ENCODE assay signal across 24 cellular contexts in the genomic region with DNA sequence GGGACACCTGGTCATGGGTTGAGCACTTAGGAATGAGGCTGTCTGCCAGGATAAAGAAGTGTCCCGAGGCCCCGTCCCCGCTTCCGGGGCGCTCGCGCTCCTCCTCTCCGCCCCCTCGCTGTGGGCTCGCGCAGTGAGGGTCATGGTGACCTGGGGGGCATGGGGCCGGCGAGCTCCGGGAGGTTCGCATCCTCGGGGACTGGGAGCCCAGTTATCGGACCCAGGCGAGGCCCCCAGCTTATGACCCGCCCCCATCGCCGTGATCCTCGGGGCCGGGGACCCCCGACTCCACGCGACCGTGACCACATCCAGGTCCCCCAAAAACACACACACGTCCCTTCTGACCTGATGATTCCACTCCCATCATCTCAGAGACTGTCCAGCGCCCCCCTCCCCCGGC. TPM values are rescaled to one million over a fixed set of nuclear protein-coding genes. Genes with fewer than 3 reads are reported as not detected.
A peak's percentile ranks its signal among the peaks of the same experiment; 100 is the strongest.
DNase-seq lines count a peak whose midpoint lies in the region; ATAC-seq and TF ChIP-seq lines count a peak whose summit lies in the region.
"Had no signal": no experiment of that assay in that cellular context is flagged by ENCODE, and none has a peak within 500 bp of the region (broad histone marks: within the 10 kb centered on the region; RNA-seq: fewer than 3 reads in every experiment).

No MANE protein-coding gene starts in this region.

- H3K4me3 ChIP-seq in neuronal stem cell (ENCODE audit: low read length in 2 of 2), result no peak overlapping the region
- no peak overlapping the region for H3K4me3 ChIP-seq in aorta (ENCODE audit: low read length in 2 of 2)
- H3K4me3 ChIP-seq in osteoblast (ENCODE audit: insufficient read depth, low read length), result no peak overlapping the region
- H3K4me3 ChIP-seq: BLaER1, GM12878 had no signal

- H3K9me3 ChIP-seq in neuronal stem cell (replicated peaks in 1 of 2; ENCODE audit: control insufficient read depth in 2 of 2, insufficient read depth in 1 of 2, low read depth in 1 of 2, low read length in 2 of 2) (no peaks in the 10 kb centered on the region), aorta (ENCODE audit: control insufficient read depth, low read length) (no peaks in the 10 kb centered on the region), osteoblast (ENCODE audit: low read depth, low read length) (no peaks in the 10 kb centered on the region)
- H3K9me3 ChIP-seq: BE2C, BLaER1 had no signal

- DNase-seq in chondrocyte (ENCODE audit: low spot score), result peak; percentile 78
- DNase-seq in neuronal stem cell (ENCODE audit: low spot score), result no peak
- no peak for DNase-seq in aorta
- DNase-seq in osteoblast (ENCODE audit: insufficient read length, low spot score, missing footprints), result no peak
- DNase-seq: 8988T; ACHN; BE2C; C1 segment of cervical spinal cord; CD4-positive, CD25-positive, alpha-beta regulatory T cell; CD8-positive, alpha-beta memory T cell; COR-L47; DMS 273 treated with DMSO at 0.1 percent for 48 hours; DMS153; DMS53; DMS79; DND-41; EL; GDM1 had no signal

- H3K36me3 ChIP-seq in neuronal stem cell (replicated peaks in 1 of 2; ENCODE audit: control insufficient read depth in 2 of 2, insufficient read depth in 2 of 2, low read length in 2 of 2), result no peaks in the 10 kb centered on the region
- no peaks in the 10 kb centered on the region for H3K36me3 ChIP-seq in aorta (ENCODE audit: control insufficient read depth in 1 of 2, insufficient read depth in 2 of 2, low read length in 1 of 2)
- H3K36me3 ChIP-seq in osteoblast (ENCODE audit: insufficient read depth, low read length), result no peaks in the 10 kb centered on the region
- H3K36me3 ChIP-seq: BE2C, BLaER1 had no signal

- H3K4me1 ChIP-seq in neuronal stem cell (ENCODE audit: control insufficient read depth in 2 of 2, insufficient read depth in 1 of 2, low read depth in 1 of 2, low read length in 2 of 2), result no peaks in the 10 kb centered on the region
- H3K4me1 ChIP-seq in aorta (ENCODE audit: control insufficient read depth in 1 of 2, insufficient read depth in 2 of 2, low read length in 2 of 2), result no peaks in the 10 kb centered on the region
- no peaks in the 10 kb centered on the region for H3K4me1 ChIP-seq in osteoblast (ENCODE audit: insufficient read depth, low read length)
- H3K4me1 ChIP-seq: BE2C, BLaER1 had no signal

- no peak overlapping the region for H3K27ac Mint-ChIP-seq in chondrocyte (ENCODE audit: unreplicated experiment)
- H3K27ac Mint-ChIP-seq: CD14-positive monocyte; CD4-positive, alpha-beta memory T cell; CD4-positive, CD25-positive, alpha-beta regulatory T cell; CD8-positive, alpha-beta memory T cell had no signal

- H4K8ac ChIP-seq in neuronal stem cell (ENCODE audit: low read depth, low read length), result peak overlapping the region; percentile 3

- H3K36me3 Mint-ChIP-seq in chondrocyte (ENCODE audit: low read depth), result no peaks in the 10 kb centered on the region
- H3K36me3 Mint-ChIP-seq: CD14-positive monocyte; CD4-positive, alpha-beta memory T cell; CD4-positive, CD25-positive, alpha-beta regulatory T cell; CD8-positive, alpha-beta memory T cell had no signal

- no peaks in the 10 kb centered on the region for H3K79me2 ChIP-seq in osteoblast (ENCODE audit: insufficient read depth, low read length)

- H3K4ac ChIP-seq in neuronal stem cell (ENCODE audit: low read length), result no peak overlapping the region

- H3K79me1 ChIP-seq in neuronal stem cell (ENCODE audit: low read depth, low read length), result no peaks in the 10 kb centered on the region

- TF ChIP-seq CTCF in chondrocyte (IDR thresholded peaks at IDR 0.05) (no peak), osteoblast (IDR thresholded peaks at IDR 0.05; ENCODE audit: extremely low read depth, low read depth, low read length) (no peak)

- no CpG with 5 or more reads among the region's 30 CpGs for WGBS in neuronal stem cell (ENCODE audit: extremely low coverage in 2 of 2, insufficient read length in 2 of 2, insufficient replicate concordance in 1 of 2), 2 donors
- WGBS in aorta, 2 donors, result 77 to 96% methylated on average over 30 of the region's 30 CpGs

- no peak overlapping the region for H3K14ac ChIP-seq in neuronal stem cell (ENCODE audit: low read length)

- no peak overlapping the region for H2BK5ac ChIP-seq in neuronal stem cell (ENCODE audit: low read length)

- H3K23ac ChIP-seq in neuronal stem cell (ENCODE audit: low read depth, low read length, poor library complexity), result no peak overlapping the region

- ATAC-seq in aorta (ENCODE audit: low FRiP score) (peak; percentile 11), HG03378 (IDR thresholded peaks at IDR 0.05; ENCODE audit: unreplicated experiment) (no peak)
- ATAC-seq: GM12878 had no signal

- H3K27ac ChIP-seq in neuronal stem cell (replicated peaks; ENCODE audit: low read length), result no peak overlapping the region
- no peak overlapping the region for H3K27ac ChIP-seq in aorta (ENCODE audit: low read depth in 1 of 2, low read length in 2 of 2)
- no peak overlapping the region for H3K27ac ChIP-seq in osteoblast (ENCODE audit: low read depth, low read length)
- H3K27ac ChIP-seq: BLaER1 had no signal

- no peak overlapping the region for H3K18ac ChIP-seq in neuronal stem cell (ENCODE audit: low read length)

- no peak overlapping the region for H3K9ac ChIP-seq in neuronal stem cell (ENCODE audit: low read depth, low read length, poor library complexity)
- H3K9ac ChIP-seq: BLaER1 had no signal

- H3K4me1 Mint-ChIP-seq in chondrocyte (ENCODE audit: low read depth), result peaks cover 2% of the 10 kb centered on the region
- H3K4me1 Mint-ChIP-seq: CD14-positive monocyte; CD4-positive, alpha-beta memory T cell; CD4-positive, CD25-positive, alpha-beta regulatory T cell; CD8-positive, alpha-beta memory T cell had no signal

- H3K27me3 Mint-ChIP-seq in chondrocyte (ENCODE audit: low read depth), result no peaks in the 10 kb centered on the region
- H3K27me3 Mint-ChIP-seq: CD4-positive, alpha-beta memory T cell had no signal

- intact Hi-C loops in aorta (cut with DNase I), result no loop called here

- H3K4me3 Mint-ChIP-seq in chondrocyte (ENCODE audit: unreplicated experiment), result no peak overlapping the region
- H3K4me3 Mint-ChIP-seq: CD14-positive monocyte; CD4-positive, alpha-beta memory T cell; CD4-positive, CD25-positive, alpha-beta regulatory T cell; CD8-positive, alpha-beta memory T cell had no signal

- no peaks in the 10 kb centered on the region for H3K9me3 Mint-ChIP-seq in chondrocyte (ENCODE audit: low read depth)
- H3K9me3 Mint-ChIP-seq: CD4-positive, alpha-beta memory T cell had no signal

- no peak overlapping the region for H2AK5ac ChIP-seq in neuronal stem cell (ENCODE audit: low read depth, low read length)

- no peak overlapping the region for H2BK120ac ChIP-seq in neuronal stem cell (ENCODE audit: low read depth, low read length)

- no peak overlapping the region for H2BK15ac ChIP-seq in neuronal stem cell (ENCODE audit: low read length)

- no peak overlapping the region for H2BK12ac ChIP-seq in neuronal stem cell (ENCODE audit: low read length)

- H4K91ac ChIP-seq in neuronal stem cell (ENCODE audit: low read depth, low read length, poor library complexity), result no peak overlapping the region

- H3K4me2 ChIP-seq in neuronal stem cell (ENCODE audit: insufficient read depth, low read length, poor library complexity, severe bottlenecking) (no peak overlapping the region), osteoblast (ENCODE audit: insufficient read depth, low read length) (no peak overlapping the region)
- H3K4me2 ChIP-seq: BLaER1 had no signal

- H2AFZ ChIP-seq in neuronal stem cell (ENCODE audit: low read length), result no peak overlapping the region
- no peak overlapping the region for H2AFZ ChIP-seq in osteoblast (ENCODE audit: low read length)

- no peaks in the 10 kb centered on the region for H4K20me1 ChIP-seq in osteoblast (ENCODE audit: insufficient read depth, low read length)
- H4K20me1 ChIP-seq: BLaER1 had no signal

- H3K27me3 ChIP-seq in neuronal stem cell (ENCODE audit: control insufficient read depth in 3 of 3, insufficient read depth in 3 of 3, low read depth in 1 of 3, low read length in 3 of 3) (no peaks in the 10 kb centered on the region), aorta (ENCODE audit: control insufficient read depth in 1 of 2, insufficient read depth in 2 of 2, low read length in 1 of 2) (no peaks in the 10 kb centered on the region), osteoblast (ENCODE audit: insufficient read depth, low read length) (no peaks in the 10 kb centered on the region)
- H3K27me3 ChIP-seq: BE2C, BLaER1 had no signal

RNA-seq across cellular contexts. Expression of a gene that starts 35.3 kb away (rescaled TPM):
- 33.5 to 35.8 TPM (median 34.2 TPM) in 3 replicates for total RNA-seq in chondrocyte
- polyA plus RNA-seq in neuronal stem cell (2013, experiment 1 of 2), result 5.6 TPM
- 5.4 TPM for polyA plus RNA-seq in neuronal stem cell (2013, experiment 2 of 2)
- total RNA-seq in aorta, result 100 to 1,000 TPM in 1 of 2 donors, 10 to 100 TPM in 1; 74.8 to 110 TPM
- 10 to 100 TPM; 14.1 to 39.8 TPM for polyA plus RNA-seq in aorta
- total RNA-seq in osteoblast, result 76.7 and 93.1 TPM in 2 replicates
- total RNA-seq: CD4-positive, alpha-beta memory T cell; CD4-positive, CD25-positive, alpha-beta regulatory T cell; CD8-positive, alpha-beta memory T cell; G401 had no signal
- polyA plus RNA-seq: CD14-positive monocyte; CD4-positive, CD25-positive, alpha-beta regulatory T cell had no signal
